Comparison of ENCODE assay signal across 29 cellular contexts in genomic region chr7:41559426-41559825, GRCh38.
"Had no signal": no experiment of that assay in that cellular context is flagged by ENCODE, and none has a peak within 500 bp of the region (broad histone marks: within the 10 kb centered on the region; RNA-seq: fewer than 3 reads in every experiment).

No MANE protein-coding gene starts in this region.

- H3K27ac Mint-ChIP-seq: activated naive CD4-positive, alpha-beta T cell treated with anti-CD3 and anti-CD28 coated beads, Interleukin-2, amount 50 U/mL, for 24 hours; activated naive CD8-positive, alpha-beta T cell treated with anti-CD3 and anti-CD28 coated beads, Interleukin-2, amount 50 U/mL, for 24 hours; activated T-helper 2 cell treated with anti-CD3 and anti-CD28 coated beads, Interferon-gamma antibody, Interleukin-2, Interleukin-4, amounts not matched to agents 10 μg/mL and 5 μg/mL and 100 μg/mL, durations not matched to agents 14 hours and 24 hours and 36 hours; dendritic cell treated with granulocyte-macrophage colony-stimulating factor and Interleukin-4, amounts not matched to agents 40 ng/mL and 50 ng/mL, for 4 days; endodermal cell; naive thymus-derived CD4-positive, alpha-beta T cell; stimulated activated effector memory CD8-positive, alpha-beta T cell treated with anti-CD3 and anti-CD28 coated beads, Interleukin-12 subunit alpha, Interleukin-12 subunit beta, amount 100 ng/mL, for 72 hours; stimulated activated naive CD8-positive, alpha-beta T cell treated with anti-CD3 and anti-CD28 coated beads, Interleukin-15, amount 100 ng/mL, for 72 hours; T-helper 1 cell treated with Interleukin-12 subunit alpha and Interleukin-12 subunit beta and Interleukin-4 antibody, amounts not matched to agents 30 μg/mL and 1 μg/mL, for 36 hours had no signal

- H3K27me3 Mint-ChIP-seq: activated naive CD8-positive, alpha-beta T cell treated with anti-CD3 and anti-CD28 coated beads, Interleukin-2, amount 50 U/mL, for 24 hours; central memory CD8-positive, alpha-beta T cell; dendritic cell treated with granulocyte-macrophage colony-stimulating factor and Interleukin-4, amounts not matched to agents 40 ng/mL and 50 ng/mL, for 4 days; naive thymus-derived CD4-positive, alpha-beta T cell; stimulated activated naive CD8-positive, alpha-beta T cell treated with anti-CD3 and anti-CD28 coated beads, Interleukin-15, amount 100 ng/mL, for 72 hours had no signal

- H3K27me3 ChIP-seq: heart right ventricle, left lung, pancreas, upper lobe of right lung had no signal

- H3K36me3 Mint-ChIP-seq: activated naive CD4-positive, alpha-beta T cell treated with anti-CD3 and anti-CD28 coated beads, Interleukin-2, amount 50 U/mL, for 24 hours; naive thymus-derived CD4-positive, alpha-beta T cell; stimulated activated effector memory CD8-positive, alpha-beta T cell treated with anti-CD3 and anti-CD28 coated beads, Interleukin-12 subunit alpha, Interleukin-12 subunit beta, amount 100 ng/mL, for 72 hours had no signal

- H3K9me3 ChIP-seq: heart right ventricle, left lung, pancreas, prostate gland, upper lobe of right lung had no signal

- H3K36me3 ChIP-seq: heart right ventricle, left lung, pancreas, prostate gland, upper lobe of right lung had no signal

- ATAC-seq: activated CD4-positive, CD25-positive, alpha-beta regulatory T cell treated with anti-CD3 and anti-CD28 coated beads, Interleukin-2, amount 50 U/mL, for 24 hours; activated naive CD8-positive, alpha-beta T cell treated with anti-CD3 and anti-CD28 coated beads, Interleukin-2, amount 50 U/mL, for 24 hours; activated T-cell treated with anti-CD3 and anti-CD28 coated beads, Interleukin-2, amount 50 U/mL, for 4 hours; heart right ventricle; left lung; naive thymus-derived CD4-positive, alpha-beta T cell; pancreas; sciatic nerve; stimulated activated effector memory CD8-positive, alpha-beta T cell treated with anti-CD3 and anti-CD28 coated beads, Interleukin-12 subunit alpha, Interleukin-12 subunit beta, amount 100 ng/mL, for 72 hours; stimulated activated naive CD8-positive, alpha-beta T cell treated with anti-CD3 and anti-CD28 coated beads, Interleukin-15, amount 100 ng/mL, for 72 hours; upper lobe of right lung had no signal

- H3K4me3 Mint-ChIP-seq: activated naive CD4-positive, alpha-beta T cell treated with anti-CD3 and anti-CD28 coated beads, Interleukin-2, amount 50 U/mL, for 24 hours; activated naive CD8-positive, alpha-beta T cell treated with anti-CD3 and anti-CD28 coated beads, Interleukin-2, amount 50 U/mL, for 24 hours; activated T-cell treated with anti-CD3 and anti-CD28 coated beads, Interleukin-2, amount 50 U/mL, for 4 hours; central memory CD8-positive, alpha-beta T cell; dendritic cell treated with granulocyte-macrophage colony-stimulating factor and Interleukin-4, amounts not matched to agents 40 ng/mL and 50 ng/mL, for 4 days; endodermal cell; naive thymus-derived CD4-positive, alpha-beta T cell; stimulated activated effector memory CD8-positive, alpha-beta T cell treated with anti-CD3 and anti-CD28 coated beads, Interleukin-12 subunit alpha, Interleukin-12 subunit beta, amount 100 ng/mL, for 72 hours; stimulated activated naive CD8-positive, alpha-beta T cell treated with anti-CD3 and anti-CD28 coated beads, Interleukin-15, amount 100 ng/mL, for 72 hours; T-helper 1 cell treated with Interleukin-12 subunit alpha and Interleukin-12 subunit beta and Interleukin-4 antibody, amounts not matched to agents 30 μg/mL and 1 μg/mL, for 36 hours had no signal

- DNase-seq: activated CD4-positive, alpha-beta T cell treated with anti-CD3 and anti-CD28 coated beads for 48 hours; activated CD4-positive, alpha-beta T cell treated with anti-CD3 and anti-CD28 coated beads, Interleukin-2, amount 50 U/mL, for 48 hours; activated naive CD8-positive, alpha-beta T cell treated with anti-CD3 and anti-CD28 coated beads, Interleukin-2, amount 50 U/mL, for 24 hours; activated T-cell treated with anti-CD3 and anti-CD28 coated beads, Interleukin-2, amount 50 U/mL, for 4 hours; amygdala; endodermal cell; foreskin fibroblast; heart right ventricle; left lung; naive thymus-derived CD4-positive, alpha-beta T cell; pancreas; retina; stimulated activated CD4-positive, alpha-beta T cell treated with anti-CD3 and anti-CD28 coated beads, Interleukin-4, amount 100 ng/mL, for 24 hours; stimulated activated naive CD8-positive, alpha-beta T cell treated with anti-CD3 and anti-CD28 coated beads, Interleukin-15, amount 100 ng/mL, for 72 hours; substantia nigra; T-helper 9 cell; upper lobe of right lung had no signal

- H3K4me1 ChIP-seq: heart right ventricle, left lung, pancreas, prostate gland, upper lobe of right lung had no signal

- H3K27ac ChIP-seq: heart right ventricle, left lung, pancreas, prostate gland, skin epidermis, upper lobe of right lung, VCaP had no signal

- H3K4me1 Mint-ChIP-seq: activated naive CD4-positive, alpha-beta T cell treated with anti-CD3 and anti-CD28 coated beads, Interleukin-2, amount 50 U/mL, for 24 hours; activated naive CD8-positive, alpha-beta T cell treated with anti-CD3 and anti-CD28 coated beads, Interleukin-2, amount 50 U/mL, for 24 hours; central memory CD8-positive, alpha-beta T cell; naive thymus-derived CD4-positive, alpha-beta T cell; stimulated activated effector memory CD8-positive, alpha-beta T cell treated with anti-CD3 and anti-CD28 coated beads, Interleukin-12 subunit alpha, Interleukin-12 subunit beta, amount 100 ng/mL, for 72 hours; stimulated activated naive CD8-positive, alpha-beta T cell treated with anti-CD3 and anti-CD28 coated beads, Interleukin-15, amount 100 ng/mL, for 72 hours had no signal

- H3K4me3 ChIP-seq: heart right ventricle, left lung, lung, pancreas, prostate gland, skin epidermis, upper lobe of right lung had no signal
